18 cellular contexts compared by ENCODE assay signal in the genomic region with DNA sequence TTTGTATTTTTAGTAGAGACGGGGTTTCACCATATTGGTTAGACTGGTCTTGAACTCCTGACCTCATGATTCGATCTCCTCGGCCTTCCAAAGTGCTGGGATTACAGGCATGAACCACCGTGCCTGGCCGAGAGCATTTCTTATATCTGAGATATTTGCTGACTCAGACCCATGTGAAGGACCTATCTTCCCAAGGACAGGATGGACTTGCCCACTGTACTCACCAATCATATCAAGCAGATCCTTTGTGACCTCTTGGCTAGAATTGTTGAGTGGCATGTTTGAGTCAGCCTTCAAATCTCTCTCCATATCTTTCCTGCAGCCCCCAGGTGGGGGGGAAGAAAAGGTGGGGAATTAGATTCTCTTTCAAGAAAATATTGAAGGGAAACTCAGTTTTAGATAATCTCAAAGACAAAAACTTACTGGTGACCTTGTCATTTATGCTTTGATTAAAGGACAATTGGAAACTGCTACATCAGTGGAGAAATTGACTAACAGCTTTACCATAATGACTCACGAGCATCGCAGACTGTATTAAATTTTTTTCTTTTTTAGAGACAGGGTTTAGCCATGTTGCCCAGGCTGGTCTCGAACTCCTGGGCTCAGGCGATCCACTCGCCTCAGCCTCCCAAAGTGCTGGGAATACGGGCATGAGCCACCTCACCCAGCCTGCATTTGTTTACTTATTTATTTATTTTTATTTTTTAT. TPM values are rescaled to one million over a fixed set of nuclear protein-coding genes. Genes with fewer than 3 reads are reported as not detected.
DNase-seq lines count a peak whose midpoint lies in the region; ATAC-seq and TF ChIP-seq lines count a peak whose summit lies in the region.
"Had no signal": no experiment of that assay in that cellular context is flagged by ENCODE, and none has a peak within 500 bp of the region (broad histone marks: within the 10 kb centered on the region; RNA-seq: fewer than 3 reads in every experiment).

No MANE protein-coding gene starts in this region.

- ATAC-seq in activated naive CD4-positive, alpha-beta T cell treated with anti-CD3 and anti-CD28 coated beads, Interleukin-2, amount 50 U/mL, for 72 hours: peak; percentile 15 to 52
- no peak for ATAC-seq in activated CD8-positive, alpha-beta memory T cell treated with anti-CD3 and anti-CD28 coated beads, Interleukin-2, amount 10 ng/mL, durations not matched to agents 7 days and 5 days

- no peak overlapping the region for H3K9ac ChIP-seq in colonic mucosa (ENCODE audit: low read depth in 2 of 2, low read length in 2 of 2)

- intact Hi-C loops in cardiac septum (cut with DNase I): no loop called here
- intact Hi-C loops in colonic mucosa (cut with DNase I): no loop called here

- H3K27ac ChIP-seq in RWPE1 (peak overlapping the region; percentile 13), colonic mucosa (no peak overlapping the region)

- H3K27me3 Mint-ChIP-seq in activated CD8-positive, alpha-beta memory T cell treated with anti-CD3 and anti-CD28 coated beads, Interleukin-2, amount 10 ng/mL, durations not matched to agents 7 days and 5 days: no peaks in the 10 kb centered on the region
- H3K27me3 Mint-ChIP-seq: B cell; CD4-positive, alpha-beta T cell had no signal

- POLR2A ChIA-PET in RWPE1 (lab: Yijun Ruan, JAX; ENCODE audit: low non-redundant PET): no interaction called here

- H3K9me3 ChIP-seq in colonic mucosa: no peaks in the 10 kb centered on the region

- H3K27me3 ChIP-seq in colonic mucosa: no peaks in the 10 kb centered on the region

- H3K4me3 Mint-ChIP-seq in activated CD8-positive, alpha-beta memory T cell treated with anti-CD3 and anti-CD28 coated beads, Interleukin-2, amount 10 ng/mL, durations not matched to agents 7 days and 5 days: no peak overlapping the region
- H3K4me3 Mint-ChIP-seq: B cell; CD4-positive, alpha-beta T cell; HFFc6 had no signal

- TF ChIP-seq CTCF in RWPE1 (conservative IDR thresholded peaks at IDR 0.05; ENCODE audit: low read depth) (no peak), colonic mucosa (IDR thresholded peaks at IDR 0.05) (no peak)

- peak overlapping the region; percentile 41 to 55 for H3K27ac Mint-ChIP-seq in activated naive CD4-positive, alpha-beta T cell treated with anti-CD3 and anti-CD28 coated beads, Interleukin-2, amount 50 U/mL, for 72 hours
- H3K27ac Mint-ChIP-seq in activated CD8-positive, alpha-beta memory T cell treated with anti-CD3 and anti-CD28 coated beads, Interleukin-2, amount 10 ng/mL, durations not matched to agents 7 days and 5 days: no peak overlapping the region
- H3K27ac Mint-ChIP-seq: B cell; CD4-positive, alpha-beta T cell; HFFc6 had no signal

- CTCF ChIA-PET in RWPE1 (lab: Yijun Ruan, JAX): no interaction called here
- CTCF ChIA-PET in activated CD8-positive, alpha-beta memory T cell treated with anti-CD3 and anti-CD28 coated beads, Interleukin-2, amount 10 ng/mL, durations not matched to agents 7 days and 5 days (lab: Charles Lee): interaction anchor here (1.7 kb wide), 1 partner anchor 103 kb away, joined by 5 read pairs; the partner anchor contains the start of gene KLHDC8B

- peaks cover 16% of the 10 kb centered on the region in 2 donors for H3K36me3 Mint-ChIP-seq in activated naive CD4-positive, alpha-beta T cell treated with anti-CD3 and anti-CD28 coated beads, Interleukin-2, amount 50 U/mL, for 72 hours
- H3K36me3 Mint-ChIP-seq in activated CD8-positive, alpha-beta memory T cell treated with anti-CD3 and anti-CD28 coated beads, Interleukin-2, amount 10 ng/mL, durations not matched to agents 7 days and 5 days: peaks cover 26% of the 10 kb centered on the region

- DNase-seq in activated naive CD4-positive, alpha-beta T cell treated with anti-CD3 and anti-CD28 coated beads, Interleukin-2, amount 50 U/mL, for 72 hours (ENCODE audit: low spot score in 2 of 2): no peak
- DNase-seq in activated naive CD4-positive, alpha-beta T cell treated with anti-CD3 and anti-CD28 coated beads, Interleukin-2, amount 50 U/mL, for 16 hours: no peak
- no peak for DNase-seq in RWPE1 (ENCODE audit: low spot score)
- DNase-seq in amniotic epithelial cell (ENCODE audit: low read depth): peak; percentile 85
- no peak for DNase-seq in cardiac septum (ENCODE audit: low spot score)
- no peak for DNase-seq in colonic mucosa
- no peak for DNase-seq in activated CD8-positive, alpha-beta memory T cell treated with anti-CD3 and anti-CD28 coated beads, Interleukin-2, amount 10 ng/mL, durations not matched to agents 7 days and 5 days
- DNase-seq: CD4-positive, alpha-beta T cell; HFFc6; Kasumi-1; MM.1S; NCI-H1105; NCI-H1694 treated with DMSO at 0.1 percent for 48 hours; NCI-H2107; NCI-H2227 treated with DMSO at 0.1 percent for 48 hours; NCI-H524 treated with DMSO at 0.1 percent for 48 hours; Right ventricle myocardium superior had no signal

- H3K9me3 Mint-ChIP-seq in activated naive CD4-positive, alpha-beta T cell treated with anti-CD3 and anti-CD28 coated beads, Interleukin-2, amount 50 U/mL, for 72 hours: no peaks in the 10 kb centered on the region
- no peaks in the 10 kb centered on the region for H3K9me3 Mint-ChIP-seq in activated CD8-positive, alpha-beta memory T cell treated with anti-CD3 and anti-CD28 coated beads, Interleukin-2, amount 10 ng/mL, durations not matched to agents 7 days and 5 days (ENCODE audit: low read depth)
- H3K9me3 Mint-ChIP-seq: CD4-positive, alpha-beta T cell; HFFc6 had no signal

- H3K36me3 ChIP-seq in colonic mucosa: no peaks in the 10 kb centered on the region

- H3K4me3 ChIP-seq in colonic mucosa: no peak overlapping the region

- peaks cover 4% of the 10 kb centered on the region for H3K4me1 ChIP-seq in colonic mucosa

- peaks cover 20% of the 10 kb centered on the region for H3K4me1 Mint-ChIP-seq in activated CD8-positive, alpha-beta memory T cell treated with anti-CD3 and anti-CD28 coated beads, Interleukin-2, amount 10 ng/mL, durations not matched to agents 7 days and 5 days

RNA-seq across cellular contexts. Expression of gene C3orf62, which starts 3.1 kb away (rescaled TPM):
- 1 to 10 TPM; 4.3 to 5.4 TPM for total RNA-seq in activated naive CD4-positive, alpha-beta T cell treated with anti-CD3 and anti-CD28 coated beads, Interleukin-2, amount 50 U/mL, for 72 hours
- total RNA-seq in cardiac septum (2.9 TPM), colonic mucosa (1 to 10 TPM; 3.1 to 4.2 TPM)
- total RNA-seq in activated CD8-positive, alpha-beta memory T cell treated with anti-CD3 and anti-CD28 coated beads, Interleukin-2, amount 10 ng/mL, durations not matched to agents 7 days and 5 days: 1 to 10 TPM; 7.0 to 7.1 TPM
